Comparison of ENCODE assay signal across 8 cellular contexts in the genomic region with DNA sequence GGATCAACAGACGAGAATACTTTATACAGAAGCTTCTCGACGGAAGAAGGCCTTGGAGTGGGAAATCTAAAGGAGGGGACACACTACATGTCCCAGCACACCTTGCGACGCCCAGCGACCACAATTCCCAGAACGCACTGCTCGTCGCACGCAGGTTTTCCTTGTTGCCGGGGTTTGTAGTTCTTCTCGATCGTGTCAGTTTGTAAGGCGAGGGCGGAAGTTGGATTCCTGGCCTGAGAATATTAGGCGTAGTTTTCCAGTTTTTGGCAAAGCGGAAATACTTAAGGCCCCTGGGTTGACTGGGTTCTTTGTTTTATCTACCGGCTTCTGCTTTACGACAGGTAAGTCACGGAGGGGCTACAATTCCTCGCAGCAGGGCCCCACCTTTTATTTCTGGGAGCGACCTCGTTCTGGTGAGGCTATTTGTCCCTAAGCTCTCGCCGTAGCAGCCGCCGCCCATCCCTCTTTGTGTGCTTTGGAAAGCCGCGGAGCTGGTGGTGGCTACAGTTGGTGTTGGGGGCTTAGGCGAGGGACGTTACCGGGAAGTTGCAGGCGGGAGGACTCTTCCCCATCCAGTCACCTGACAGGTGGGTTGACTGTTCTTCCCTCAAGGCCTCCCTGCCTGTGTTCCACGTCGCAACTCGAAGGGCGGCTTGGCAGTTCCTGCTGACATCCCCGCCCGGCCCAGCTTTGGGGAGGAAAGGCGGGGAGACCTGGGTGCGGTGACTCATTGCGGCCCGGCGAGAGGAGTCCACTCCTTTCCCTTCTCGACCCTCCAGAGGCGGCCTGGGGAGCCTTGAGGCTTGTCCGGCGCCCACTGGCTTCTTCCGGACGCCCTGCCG. TPM values are rescaled to one million over a fixed set of nuclear protein-coding genes. Genes with fewer than 3 reads are reported as not detected.
DNase-seq lines count a peak whose midpoint lies in the region; ATAC-seq, FAIRE-seq and TF ChIP-seq lines count a peak whose summit lies in the region.

A gene (plus strand): TSS at position 183 of the 842 bp plus-strand sequence. CDS start 2,687 bp downstream, outside the sequence.

- H3K4me3 ChIP-seq in upper lobe of right lung: peak within 1 kb of the TSS; percentile 73

- TF ChIP-seq POLR2A in GM12892 (IDR thresholded peaks at IDR 0.05; ENCODE audit: low read depth, low read length): peak; percentile 5; the same call in 1 of the 2 replicates

- DNase-seq in GM12892 (ENCODE audit: insufficient read length): peak; percentile 41
- DNase-seq in NCI-H146 (lab: John Stamatoyannopoulos, UW): peak; percentile 87
- peak; percentile 74 for DNase-seq in amniotic stem cell (lab: John Stamatoyannopoulos, UW)
- DNase-seq in left cardiac atrium: peak; percentile 94
- DNase-seq in posterior vena cava (ENCODE audit: low spot score): peak; percentile 96
- peak; percentile 93 for DNase-seq in upper lobe of right lung

- H3K9me3 Mint-ChIP-seq in T-helper 1 cell treated with Interleukin-12 subunit alpha and Interleukin-12 subunit beta and Interleukin-4 antibody, amounts not matched to agents 30 μg/mL and 1 μg/mL, for 36 hours: no peaks in the 10 kb centered on the region

- intact Hi-C loops in left cardiac atrium (cut with DNase I): no loop called here
- intact Hi-C loops in posterior vena cava (cut with DNase I): no loop called here
- intact Hi-C loops in upper lobe of right lung (cut with DNase I): no loop called here

- no peaks in the 10 kb centered on the region for H3K9me3 ChIP-seq in upper lobe of right lung

- H3K27ac Mint-ChIP-seq in T-helper 1 cell treated with Interleukin-12 subunit alpha and Interleukin-12 subunit beta and Interleukin-4 antibody, amounts not matched to agents 30 μg/mL and 1 μg/mL, for 36 hours: peak within 1 kb of the TSS; percentile 80

- peaks cover 21% of the 10 kb centered on the region for H3K27me3 Mint-ChIP-seq in T-helper 1 cell treated with Interleukin-12 subunit alpha and Interleukin-12 subunit beta and Interleukin-4 antibody, amounts not matched to agents 30 μg/mL and 1 μg/mL, for 36 hours (ENCODE audit: low read depth)

- H3K27ac ChIP-seq in upper lobe of right lung: peak within 1 kb of the TSS; percentile 91

- no peaks in the 10 kb centered on the region for H3K27me3 ChIP-seq in upper lobe of right lung

- H3K4me1 ChIP-seq in upper lobe of right lung: peaks cover 23% of the 10 kb centered on the region

- H3K36me3 Mint-ChIP-seq in T-helper 1 cell treated with Interleukin-12 subunit alpha and Interleukin-12 subunit beta and Interleukin-4 antibody, amounts not matched to agents 30 μg/mL and 1 μg/mL, for 36 hours (ENCODE audit: low read depth): peaks cover 10% of the 10 kb centered on the region

- peak within 1 kb of the TSS; percentile 88 for H3K4me3 Mint-ChIP-seq in T-helper 1 cell treated with Interleukin-12 subunit alpha and Interleukin-12 subunit beta and Interleukin-4 antibody, amounts not matched to agents 30 μg/mL and 1 μg/mL, for 36 hours

- peak; percentile 98 for FAIRE-seq in GM12892 (lab: Jason Lieb, UNC)

- no peak for TF ChIP-seq CTCF in upper lobe of right lung (IDR thresholded peaks at IDR 0.05)

- peaks cover 19% of the 10 kb centered on the region for H3K36me3 ChIP-seq in upper lobe of right lung

- peak; percentile 87 for ATAC-seq in HG02840 (IDR thresholded peaks at IDR 0.05; ENCODE audit: low FRiP score, unreplicated experiment)
- ATAC-seq in left cardiac atrium: peak; percentile 98
- peak; percentile 98 for ATAC-seq in upper lobe of right lung

- peaks cover 23% of the 10 kb centered on the region for H3K4me1 Mint-ChIP-seq in T-helper 1 cell treated with Interleukin-12 subunit alpha and Interleukin-12 subunit beta and Interleukin-4 antibody, amounts not matched to agents 30 μg/mL and 1 μg/mL, for 36 hours (ENCODE audit: low read depth)

RNA-seq across cellular contexts. Expression of the gene that starts here (rescaled TPM):
- polyA plus RNA-seq in GM12892 (2012; ENCODE audit: missing spikeins): 61.9 TPM
- total RNA-seq in left cardiac atrium (10 to 100 TPM; 58.6 to 59.9 TPM), posterior vena cava (10 to 100 TPM; 89.2 to 92.3 TPM), upper lobe of right lung (89.1 TPM)

Comparison
In these comparisons a context has a peak if more than half of its experiments do, and no peak if none do; other contexts are left out.
1. Peak in every context shown above with its lines: DNase-seq, ATAC-seq, H3K4me3 ChIP-seq and H3K27ac ChIP-seq.
2. DNase-seq: peak in every context shown above with its lines; median percentile 96 in posterior vena cava; 94 in left cardiac atrium; 93 in upper lobe of right lung; 87 in NCI-H146; 74 in amniotic stem cell; 41 in GM12892.